In genomic region chr4:111989817-111990216, GRCh38 we compare ENCODE assay signal across 16 cellular contexts.
DNase-seq lines count a peak whose midpoint lies in the region; ATAC-seq, FAIRE-seq and TF ChIP-seq lines count a peak whose summit lies in the region.
"Had no signal": no experiment of that assay in that cellular context is flagged by ENCODE, and none has a peak within 500 bp of the region (broad histone marks: within the 10 kb centered on the region; RNA-seq: fewer than 3 reads in every experiment).

No MANE protein-coding gene starts in this region.

- H4K20me1 ChIP-seq in OCI-LY3 (ENCODE audit: insufficient read depth, low read length): no peaks in the 10 kb centered on the region
- H4K20me1 ChIP-seq in H1 (replicated peaks in 1 of 2; ENCODE audit: control insufficient read depth in 1 of 2, insufficient read depth in 2 of 2, low read length in 2 of 2): no peaks in the 10 kb centered on the region
- no peaks in the 10 kb centered on the region for H4K20me1 ChIP-seq in MM.1S (ENCODE audit: insufficient read depth, low read length)
- H4K20me1 ChIP-seq: BLaER1 had no signal

- DNase-seq in GM12891 (ENCODE audit: insufficient read length, low spot score): no peak
- no peak for DNase-seq in H1 (ENCODE audit: low read depth in 1 of 2, low spot score in 2 of 2)
- no peak for DNase-seq in stimulated activated naive CD4-positive, alpha-beta T cell (lab: John Stamatoyannopoulos, UW)
- no peak for DNase-seq in MM.1S
- DNase-seq in endodermal cell: no peak
- no peak for DNase-seq in CD4-positive, alpha-beta T cell
- DNase-seq: 8988T, AML-193, DMS53, GOT3, HFFc6 had no signal

- no peak for TF ChIP-seq EP300 in H1 (IDR thresholded peaks at IDR 0.05; ENCODE audit: borderline replicate concordance in 1 of 2, low read depth in 2 of 2, low read length in 2 of 2)

- no peak for ATAC-seq in CD4-positive, alpha-beta T cell (ENCODE audit: poor library complexity)

- TF ChIP-seq POLR2A in GM12891 (IDR thresholded peaks at IDR 0.05; ENCODE audit: low read depth, low read length): no peak
- TF ChIP-seq POLR2A in H1 (IDR thresholded peaks at IDR 0.05; ENCODE audit: control extremely low read depth in 1 of 2, low read depth in 2 of 2, low read length in 2 of 2): no peak

- H3K9me2 ChIP-seq in MM.1S (replicated peaks; ENCODE audit: insufficient read depth, low read length): no peaks in the 10 kb centered on the region

- H4K5ac ChIP-seq in H1 (ENCODE audit: insufficient read length, low read depth, low read length): no peak overlapping the region

- H3K9me3 ChIP-seq in OCI-LY3 (ENCODE audit: insufficient read depth, low read length) (no peaks in the 10 kb centered on the region), H1 (ENCODE audit: insufficient read depth in 2 of 2, low read depth in 1 of 2, low read length in 1 of 2) (no peaks in the 10 kb centered on the region), mucosa of rectum (ENCODE audit: control insufficient read depth in 2 of 2, low read length in 2 of 2) (no peaks in the 10 kb centered on the region), MM.1S (replicated peaks; ENCODE audit: insufficient read depth, low read length) (no peaks in the 10 kb centered on the region), endodermal cell (ENCODE audit: control insufficient read depth, low read length) (no peaks in the 10 kb centered on the region)
- no peaks in the 10 kb centered on the region for H3K9me3 ChIP-seq in CD4-positive, alpha-beta T cell (ENCODE audit: control insufficient read depth, low read length)
- H3K9me3 ChIP-seq: BLaER1, HAP-1 had no signal

- POLR2A ChIA-PET in H1 (lab: Charles Lee; ENCODE audit: partially characterized antibody): no interaction called here
- POLR2A ChIA-PET in CD4-positive, alpha-beta T cell (lab: Charles Lee): no interaction called here

- H3K27me3 ChIP-seq in OCI-LY3 (ENCODE audit: low read depth, low read length) (no peaks in the 10 kb centered on the region), H1 (replicated peaks in 1 of 4; ENCODE audit: control insufficient read depth in 3 of 4, extremely low read depth in 1 of 4, insufficient read depth in 3 of 4, low read length in 3 of 4) (no peaks in the 10 kb centered on the region), mucosa of rectum (ENCODE audit: control insufficient read depth in 2 of 2, insufficient read depth in 2 of 2, low read length in 2 of 2) (no peaks in the 10 kb centered on the region), MM.1S (replicated peaks; ENCODE audit: insufficient read depth, low read length) (peaks cover 10% of the 10 kb centered on the region; the same call in 1 of the 2 replicates), endodermal cell (ENCODE audit: control insufficient read depth, insufficient read depth, low read length, poor library complexity, severe bottlenecking) (no peaks in the 10 kb centered on the region)
- H3K27me3 ChIP-seq in CD4-positive, alpha-beta T cell (ENCODE audit: control insufficient read depth, insufficient read depth, low read length): peaks cover 5% of the 10 kb centered on the region
- H3K27me3 ChIP-seq: BLaER1 had no signal

- 50% methylated on average over 1 of the region's 1 CpG; no CpG with 5 or more reads in 1 of the 2 experiments for WGBS in H1 (ENCODE audit: extremely low coverage in 1 of 2, insufficient coverage in 1 of 2, insufficient read length in 1 of 2, insufficient replicate concordance in 2 of 2, low coverage in 1 of 2, low lambda C conversion rate in 2 of 2, missing lambda C conversion rate in 1 of 2), 2 experiments
- WGBS in endodermal cell (ENCODE audit: insufficient coverage in 1 of 2, insufficient read length in 1 of 2), 2 experiments: 69% methylated on average over 1 of the region's 1 CpG; no CpG with 5 or more reads in 1 of the 2 experiments

- H3K9ac ChIP-seq in OCI-LY3 (ENCODE audit: low read length): no peak overlapping the region
- H3K9ac ChIP-seq in H1 (replicated peaks in 1 of 4; ENCODE audit: extremely low read depth in 1 of 4, low read depth in 3 of 4, low read length in 3 of 4): no peak overlapping the region
- H3K9ac ChIP-seq in mucosa of rectum (ENCODE audit: low read depth in 1 of 2, low read length in 2 of 2): no peak overlapping the region
- no peak overlapping the region for H3K9ac ChIP-seq in MM.1S (ENCODE audit: low read length)
- H3K9ac ChIP-seq in endodermal cell (ENCODE audit: extremely low read depth, low read length, poor library complexity, severe bottlenecking): no peak overlapping the region
- H3K9ac ChIP-seq: BLaER1 had no signal

- H3K18ac ChIP-seq in H1 (ENCODE audit: extremely low read depth, low read length): no peak overlapping the region

- H3K36me3 Mint-ChIP-seq in endodermal cell (ENCODE audit: low read depth): no peaks in the 10 kb centered on the region
- H3K36me3 Mint-ChIP-seq in CD4-positive, alpha-beta T cell (ENCODE audit: low read depth): no peaks in the 10 kb centered on the region

- no peak overlapping the region for H3K27ac ChIP-seq in OCI-LY3 (ENCODE audit: low read length)
- H3K27ac ChIP-seq in H1 (ENCODE audit: low read depth, low read length): no peak overlapping the region
- peak overlapping the region; percentile 44 to 59 for H3K27ac ChIP-seq in mucosa of rectum (ENCODE audit: low read depth in 2 of 2, low read length in 2 of 2)
- no peak overlapping the region for H3K27ac ChIP-seq in MM.1S (ENCODE audit: low read length)
- no peak overlapping the region for H3K27ac ChIP-seq in endodermal cell (ENCODE audit: low read depth, low read length)
- H3K27ac ChIP-seq in CD4-positive, alpha-beta T cell (ENCODE audit: low read depth, low read length): no peak overlapping the region
- H3K27ac ChIP-seq: BLaER1 had no signal

- H3F3A ChIP-seq in MM.1S (ENCODE audit: insufficient read depth, low read length): no peaks in the 10 kb centered on the region

- no peak overlapping the region for H3K56ac ChIP-seq in H1 (replicated peaks; ENCODE audit: insufficient read length, low read depth, low read length)

- no peak overlapping the region for H3K4me3 Mint-ChIP-seq in endodermal cell
- H3K4me3 Mint-ChIP-seq in CD4-positive, alpha-beta T cell: no peak overlapping the region
- H3K4me3 Mint-ChIP-seq: HFFc6 had no signal

- no peak overlapping the region for H4K91ac ChIP-seq in H1 (replicated peaks; ENCODE audit: insufficient read length, low read length)

- intact Hi-C loops in CD4-positive, alpha-beta T cell (cut with DNase I, micrococcal nuclease): no loop called here

- no peak for TF ChIP-seq RAD21 in H1 (IDR thresholded peaks at IDR 0.05 in 1 of 2, conservative IDR thresholded peaks at IDR 0.05 in 1 of 2; ENCODE audit: low read depth in 2 of 2, low read length in 2 of 2)

- H2BK120ac ChIP-seq in H1 (replicated peaks; ENCODE audit: low read depth, low read length): no peak overlapping the region

- CTCF ChIA-PET in H1 (lab: Charles Lee; ENCODE audit: partially characterized antibody): no interaction called here
- CTCF ChIA-PET in CD4-positive, alpha-beta T cell (lab: Charles Lee): no interaction called here

- no peak overlapping the region for H2BK20ac ChIP-seq in H1 (ENCODE audit: low read length)

- 0 out of 2 replicates have a peak overlapping the region, but pooled peaks have one; percentile 8 for H3K4me2 ChIP-seq in OCI-LY3 (ENCODE audit: low read length)
- H3K4me2 ChIP-seq in H1 (ENCODE audit: insufficient read depth in 1 of 2, low read depth in 2 of 2, low read length in 2 of 2): no peak overlapping the region
- H3K4me2 ChIP-seq in MM.1S (ENCODE audit: low read depth, low read length): no peak overlapping the region
- H3K4me2 ChIP-seq: BLaER1 had no signal

- no peaks in the 10 kb centered on the region for H3K27me3 Mint-ChIP-seq in endodermal cell (ENCODE audit: insufficient read depth)
- H3K27me3 Mint-ChIP-seq in CD4-positive, alpha-beta T cell: peaks cover 40% of the 10 kb centered on the region

- H3K23me2 ChIP-seq in H1 (ENCODE audit: low read depth, low read length): no peaks in the 10 kb centered on the region

- H2AFZ ChIP-seq in OCI-LY3 (ENCODE audit: low read depth, low read length) (no peak overlapping the region), H1 (ENCODE audit: low read length) (0 out of 2 replicates have a peak overlapping the region, but pooled peaks have one; percentile 52), MM.1S (ENCODE audit: low read length) (no peak overlapping the region)

- no peaks in the 10 kb centered on the region for H3K36me3 ChIP-seq in OCI-LY3 (replicated peaks; ENCODE audit: low read depth, low read length)
- H3K36me3 ChIP-seq in H1 (ENCODE audit: control insufficient read depth in 2 of 4, insufficient read depth in 4 of 4, low read length in 3 of 4): no peaks in the 10 kb centered on the region
- no peaks in the 10 kb centered on the region for H3K36me3 ChIP-seq in mucosa of rectum (ENCODE audit: control insufficient read depth in 2 of 2, insufficient read depth in 2 of 2, low read length in 2 of 2)
- no peaks in the 10 kb centered on the region for H3K36me3 ChIP-seq in MM.1S (replicated peaks; ENCODE audit: insufficient read depth, low read length)
- no peaks in the 10 kb centered on the region for H3K36me3 ChIP-seq in endodermal cell (ENCODE audit: control insufficient read depth, insufficient read depth, low read length)
- H3K36me3 ChIP-seq: BLaER1, HAP-1 had no signal

- no peaks in the 10 kb centered on the region for H3K9me3 Mint-ChIP-seq in endodermal cell
- H3K9me3 Mint-ChIP-seq in CD4-positive, alpha-beta T cell: no peaks in the 10 kb centered on the region
- H3K9me3 Mint-ChIP-seq: HFFc6 had no signal

- H2BK5ac ChIP-seq in H1 (ENCODE audit: low read depth, low read length): no peak overlapping the region

- no peaks in the 10 kb centered on the region for H3K79me1 ChIP-seq in H1 (ENCODE audit: low read depth, low read length)

- H3K4me3 ChIP-seq in OCI-LY3 (ENCODE audit: low read length) (no peak overlapping the region), H1 (ENCODE audit: extremely low read depth in 1 of 4, insufficient read depth in 2 of 4, low read depth in 3 of 4, low read length in 4 of 4) (no peak overlapping the region), mucosa of rectum (ENCODE audit: low read length in 2 of 2) (peak overlapping the region in 1 of 2 donors; percentile 23), MM.1S (ENCODE audit: low read length) (no peak overlapping the region), endodermal cell (ENCODE audit: low read length) (no peak overlapping the region)
- H3K4me3 ChIP-seq: BLaER1, HAP-1 had no signal

- no peak overlapping the region for H3K14ac ChIP-seq in H1 (ENCODE audit: insufficient read length)

- H2BK15ac ChIP-seq in H1 (ENCODE audit: low read length): no peak overlapping the region

- H4K8ac ChIP-seq in H1 (ENCODE audit: extremely low read depth, insufficient read depth, low read length): no peak overlapping the region

- H3K4me1 Mint-ChIP-seq in endodermal cell: peaks cover 26% of the 10 kb centered on the region
- no peaks in the 10 kb centered on the region for H3K4me1 Mint-ChIP-seq in CD4-positive, alpha-beta T cell (ENCODE audit: low read depth)

- no peak overlapping the region for H2AK5ac ChIP-seq in H1 (ENCODE audit: low read depth, low read length)

- peak; percentile 26 for FAIRE-seq in GM12891 (lab: Jason Lieb, UNC)
- FAIRE-seq in H1 (lab: Jason Lieb, UNC): no peak
- FAIRE-seq: GM18507 had no signal

- H3K4me1 ChIP-seq in OCI-LY3 (ENCODE audit: low read length): peaks cover 72% of the 10 kb centered on the region
- peaks cover 0 to 3% (median 2%) of the 10 kb centered on the region in 4 experiments; a peak in 2 of 7 replicates for H3K4me1 ChIP-seq in H1 (replicated peaks in 1 of 4; ENCODE audit: control insufficient read depth in 3 of 4, insufficient read depth in 4 of 4, low read length in 3 of 4)
- H3K4me1 ChIP-seq in mucosa of rectum (ENCODE audit: control insufficient read depth in 2 of 2, insufficient read depth in 2 of 2, low read length in 2 of 2): peaks cover 8 to 21% of the 10 kb centered on the region in 2 donors
- peaks cover 15% of the 10 kb centered on the region for H3K4me1 ChIP-seq in MM.1S (ENCODE audit: low read length)
- no peaks in the 10 kb centered on the region for H3K4me1 ChIP-seq in endodermal cell (ENCODE audit: control insufficient read depth, insufficient read depth, low read length)
- H3K4me1 ChIP-seq: BLaER1 had no signal

- H3K27ac Mint-ChIP-seq in endodermal cell: no peak overlapping the region
- H3K27ac Mint-ChIP-seq in CD4-positive, alpha-beta T cell: no peak overlapping the region
- H3K27ac Mint-ChIP-seq: HFFc6 had no signal

- TF ChIP-seq CTCF in OCI-LY3 (IDR thresholded peaks at IDR 0.05; ENCODE audit: low read depth, low read length) (no peak), H1 (IDR thresholded peaks at IDR 0.05; ENCODE audit: control extremely low read depth in 1 of 3, insufficient read depth in 1 of 3, low read depth in 1 of 3, low read length in 3 of 3) (no peak), MM.1S (IDR thresholded peaks at IDR 0.05; ENCODE audit: low read length) (no peak), endodermal cell (conservative IDR thresholded peaks at IDR 0.05) (no peak)
- TF ChIP-seq CTCF in CD4-positive, alpha-beta T cell (IDR thresholded peaks at IDR 0.05): no peak

- H2BK12ac ChIP-seq in H1 (ENCODE audit: low read depth, low read length): no peak overlapping the region

- no peak overlapping the region for H3K4ac ChIP-seq in H1 (replicated peaks; ENCODE audit: insufficient read length, low read depth, low read length)

- no peak overlapping the region for H3K23ac ChIP-seq in H1 (ENCODE audit: insufficient read length)

- no peaks in the 10 kb centered on the region for H3K79me2 ChIP-seq in OCI-LY3 (ENCODE audit: low read length)
- no peaks in the 10 kb centered on the region for H3K79me2 ChIP-seq in H1 (ENCODE audit: control insufficient read depth in 1 of 2, insufficient read depth in 2 of 2, low read length in 2 of 2)
- no peaks in the 10 kb centered on the region for H3K79me2 ChIP-seq in MM.1S (ENCODE audit: low read length)

Comparison
In these comparisons a context has a peak if more than half of its experiments do, and no peak if none do; other contexts are left out.
1. H3K27ac ChIP-seq: peak in mucosa of rectum (2 of 2); none in OCI-LY3 (single experiment), H1 (single experiment), MM.1S (single experiment), endodermal cell (single experiment) and CD4-positive, alpha-beta T cell (single experiment).